In the genomic region with DNA sequence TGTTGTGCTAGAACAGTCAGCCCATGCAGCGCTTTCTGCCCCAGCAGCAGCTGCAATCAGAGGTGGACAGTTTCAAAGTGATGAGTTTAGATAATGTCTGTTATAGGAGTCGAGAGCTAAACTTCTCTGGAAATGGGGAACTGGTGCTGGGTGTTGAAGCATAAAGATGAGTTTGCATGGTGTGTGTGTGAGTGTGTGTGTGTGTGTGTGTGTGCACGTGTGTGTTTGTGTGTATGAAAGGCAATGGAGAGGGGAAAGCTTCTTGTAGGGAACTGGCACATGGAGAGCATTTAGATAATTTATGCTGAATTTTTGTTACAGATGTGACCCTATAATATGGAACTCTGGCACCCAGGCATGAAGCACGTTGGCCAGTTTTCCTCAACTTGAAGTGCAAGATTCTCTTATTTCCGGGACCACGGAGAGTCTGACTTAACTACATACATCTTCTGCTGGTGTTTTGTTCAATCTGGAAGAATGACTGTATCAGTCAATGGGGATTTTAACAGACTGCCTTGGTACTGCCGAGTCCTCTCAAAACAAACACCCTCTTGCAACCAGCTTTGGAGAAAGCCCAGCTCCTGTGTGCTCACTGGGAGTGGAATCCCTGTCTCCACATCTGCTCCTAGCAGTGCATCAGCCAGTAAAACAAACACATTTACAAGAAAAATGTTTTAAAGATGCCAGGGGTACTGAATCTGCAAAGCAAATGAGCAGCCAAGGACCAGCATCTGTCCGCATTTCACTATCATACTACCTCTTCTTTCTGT, we compare ENCODE assay signal across 1 cellular context.
TF ChIP-seq lines count a peak whose summit lies in the region.

No MANE protein-coding gene starts in this region.

TF ChIP-seq in GM23338, 12 proteins besides CTCF, POLR2A, EP300 and RAD21 (continued from another document):
- TF ChIP-seq, protein P1, sequence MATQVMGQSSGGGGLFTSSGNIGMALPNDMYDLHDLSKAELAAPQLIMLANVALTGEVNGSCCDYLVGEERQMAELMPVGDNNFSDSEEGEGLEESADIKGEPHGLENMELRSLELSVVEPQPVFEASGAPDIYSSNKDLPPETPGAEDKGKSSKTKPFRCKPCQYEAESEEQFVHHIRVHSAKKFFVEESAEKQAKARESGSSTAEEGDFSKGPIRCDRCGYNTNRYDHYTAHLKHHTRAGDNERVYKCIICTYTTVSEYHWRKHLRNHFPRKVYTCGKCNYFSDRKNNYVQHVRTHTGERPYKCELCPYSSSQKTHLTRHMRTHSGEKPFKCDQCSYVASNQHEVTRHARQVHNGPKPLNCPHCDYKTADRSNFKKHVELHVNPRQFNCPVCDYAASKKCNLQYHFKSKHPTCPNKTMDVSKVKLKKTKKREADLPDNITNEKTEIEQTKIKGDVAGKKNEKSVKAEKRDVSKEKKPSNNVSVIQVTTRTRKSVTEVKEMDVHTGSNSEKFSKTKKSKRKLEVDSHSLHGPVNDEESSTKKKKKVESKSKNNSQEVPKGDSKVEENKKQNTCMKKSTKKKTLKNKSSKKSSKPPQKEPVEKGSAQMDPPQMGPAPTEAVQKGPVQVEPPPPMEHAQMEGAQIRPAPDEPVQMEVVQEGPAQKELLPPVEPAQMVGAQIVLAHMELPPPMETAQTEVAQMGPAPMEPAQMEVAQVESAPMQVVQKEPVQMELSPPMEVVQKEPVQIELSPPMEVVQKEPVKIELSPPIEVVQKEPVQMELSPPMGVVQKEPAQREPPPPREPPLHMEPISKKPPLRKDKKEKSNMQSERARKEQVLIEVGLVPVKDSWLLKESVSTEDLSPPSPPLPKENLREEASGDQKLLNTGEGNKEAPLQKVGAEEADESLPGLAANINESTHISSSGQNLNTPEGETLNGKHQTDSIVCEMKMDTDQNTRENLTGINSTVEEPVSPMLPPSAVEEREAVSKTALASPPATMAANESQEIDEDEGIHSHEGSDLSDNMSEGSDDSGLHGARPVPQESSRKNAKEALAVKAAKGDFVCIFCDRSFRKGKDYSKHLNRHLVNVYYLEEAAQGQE (IDR thresholded peaks at IDR 0.05; ENCODE audit: unreplicated experiment) = no peak
- TF ChIP-seq CREB1 (CRISPR knock-in tag; IDR thresholded peaks at IDR 0.05; ENCODE audit: low read depth) (no peak), EZH2phosphoT487 (IDR thresholded peaks at IDR 0.05; ENCODE audit: unreplicated experiment) (no peak), ZNF114 (CRISPR knock-in tag; IDR thresholded peaks at IDR 0.05) (no peak), STAT1 (IDR thresholded peaks at IDR 0.05; ENCODE audit: unreplicated experiment) (no peak), EZH2 (IDR thresholded peaks at IDR 0.05; ENCODE audit: low read depth, unreplicated experiment) (no peak), ZNF462 (CRISPR knock-in tag; IDR thresholded peaks at IDR 0.05) (no peak), POLR2AphosphoS5 (IDR thresholded peaks at IDR 0.05; ENCODE audit: low read depth) (no peak), NANOG (IDR thresholded peaks at IDR 0.05; ENCODE audit: borderline replicate concordance) (no peak)
- TF ChIP-seq, protein P2, sequence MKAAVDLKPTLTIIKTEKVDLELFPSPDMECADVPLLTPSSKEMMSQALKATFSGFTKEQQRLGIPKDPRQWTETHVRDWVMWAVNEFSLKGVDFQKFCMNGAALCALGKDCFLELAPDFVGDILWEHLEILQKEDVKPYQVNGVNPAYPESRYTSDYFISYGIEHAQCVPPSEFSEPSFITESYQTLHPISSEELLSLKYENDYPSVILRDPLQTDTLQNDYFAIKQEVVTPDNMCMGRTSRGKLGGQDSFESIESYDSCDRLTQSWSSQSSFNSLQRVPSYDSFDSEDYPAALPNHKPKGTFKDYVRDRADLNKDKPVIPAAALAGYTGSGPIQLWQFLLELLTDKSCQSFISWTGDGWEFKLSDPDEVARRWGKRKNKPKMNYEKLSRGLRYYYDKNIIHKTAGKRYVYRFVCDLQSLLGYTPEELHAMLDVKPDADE (IDR thresholded peaks at IDR 0.05) = no peak
